In the genomic region with DNA sequence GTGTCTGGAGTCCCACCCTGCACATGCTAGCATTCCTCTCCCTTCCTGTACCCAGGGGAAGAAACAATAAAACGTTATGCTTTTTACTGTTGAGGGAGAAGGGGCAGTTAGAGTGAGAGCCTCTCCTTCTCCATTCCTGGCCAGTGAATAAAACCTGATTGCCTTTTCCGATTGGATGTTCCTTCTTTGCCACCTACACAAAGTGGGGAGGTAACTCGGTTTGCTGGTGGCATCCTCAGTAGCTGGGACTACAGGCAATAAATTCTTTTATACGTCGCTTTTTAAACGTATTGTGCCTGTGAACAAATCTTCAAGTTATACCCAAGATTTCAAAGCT, we compare ENCODE assay signal across 8 cellular contexts. TPM values are rescaled to one million over a fixed set of nuclear protein-coding genes. Genes with fewer than 3 reads are reported as not detected.
DNase-seq lines count a peak whose midpoint lies in the region; ATAC-seq and TF ChIP-seq lines count a peak whose summit lies in the region.

No MANE protein-coding gene starts in this region.

- H4K20me1 ChIP-seq in PC-3 (ENCODE audit: low read length) (no peaks in the 10 kb centered on the region), osteoblast (ENCODE audit: insufficient read depth, low read length) (no peaks in the 10 kb centered on the region)

- H3K4me3 Mint-ChIP-seq in Calu3 (ENCODE audit: low read depth, unreplicated experiment): peak overlapping the region; percentile 78
- peak overlapping the region; percentile 82 for H3K4me3 Mint-ChIP-seq in endodermal cell

- intact Hi-C loops in Calu3 (cut with micrococcal nuclease; ENCODE audit: unreplicated experiment) (no loop called here), PC-3 (cut with micrococcal nuclease) (loop anchor here (1.0 kb wide), 1 partner anchor 28 kb away; no protein-coding TSS in a partner anchor)

- H3K79me2 ChIP-seq in PC-3 (ENCODE audit: low read length) (peaks cover 7% of the 10 kb centered on the region; the same call in 1 of the 2 replicates), osteoblast (ENCODE audit: insufficient read depth, low read length) (peaks cover 3% of the 10 kb centered on the region)

- H2AFZ ChIP-seq in PC-3 (ENCODE audit: low read length): peak overlapping the region; percentile 92
- H2AFZ ChIP-seq in osteoblast (ENCODE audit: low read length): peak overlapping the region; percentile 43

- H3K4me1 ChIP-seq in PC-3 (ENCODE audit: insufficient read depth, low read length) (peaks cover 16% of the 10 kb centered on the region; the same call in 1 of the 2 replicates), endodermal cell (ENCODE audit: control insufficient read depth, insufficient read depth, low read length) (peaks cover 4% of the 10 kb centered on the region), osteoblast (ENCODE audit: insufficient read depth, low read length) (peaks cover 11% of the 10 kb centered on the region)

- no peaks in the 10 kb centered on the region for H3K9me3 ChIP-seq in PC-3 (ENCODE audit: low read length)
- H3K9me3 ChIP-seq in endodermal cell (ENCODE audit: control insufficient read depth, low read length): no peaks in the 10 kb centered on the region
- no peaks in the 10 kb centered on the region for H3K9me3 ChIP-seq in osteoblast (ENCODE audit: low read depth, low read length)

- CTCF ChIA-PET in Calu3 (lab: Charles Lee) (interaction anchor here (0.5 to 1.1 kb wide), 5 partner anchors 11 to 312 kb away, joined by 3 to 5 read pairs (median 3); no protein-coding TSS in a partner anchor), PC-3 (lab: Charles Lee) (no interaction called here)

- H3K9ac ChIP-seq in PC-3 (ENCODE audit: low read length) (peak overlapping the region; percentile 69), endodermal cell (ENCODE audit: extremely low read depth, low read length, poor library complexity, severe bottlenecking) (peak overlapping the region; percentile 45)

- H3K4me2 ChIP-seq in PC-3 (ENCODE audit: low read length) (peak overlapping the region; percentile 87), osteoblast (ENCODE audit: insufficient read depth, low read length) (peak overlapping the region; percentile 73)

- peak overlapping the region; percentile 64 for H3K27ac Mint-ChIP-seq in Calu3 (ENCODE audit: unreplicated experiment)
- peak overlapping the region; percentile 95 for H3K27ac Mint-ChIP-seq in endodermal cell

- H3K9me3 Mint-ChIP-seq in Calu3 (ENCODE audit: low read depth, unreplicated experiment) (no peaks in the 10 kb centered on the region), endodermal cell (no peaks in the 10 kb centered on the region)

- no peak for TF ChIP-seq CTCF in Calu3 (IDR thresholded peaks at IDR 0.05; ENCODE audit: unreplicated experiment)
- TF ChIP-seq CTCF in PC-3 (conservative IDR thresholded peaks at IDR 0.05; ENCODE audit: low read depth, low read length): no peak
- TF ChIP-seq CTCF in endodermal cell (conservative IDR thresholded peaks at IDR 0.05): no peak
- no peak for TF ChIP-seq CTCF in osteoblast (IDR thresholded peaks at IDR 0.05; ENCODE audit: extremely low read depth, low read depth, low read length)

- no peaks in the 10 kb centered on the region for H3K27me3 Mint-ChIP-seq in Calu3 (ENCODE audit: unreplicated experiment)
- H3K27me3 Mint-ChIP-seq in endodermal cell (ENCODE audit: insufficient read depth): peaks cover 7% of the 10 kb centered on the region

- H3K27ac ChIP-seq in PC-3 (ENCODE audit: low read length) (peak overlapping the region; percentile 34), endodermal cell (ENCODE audit: low read depth, low read length) (peak overlapping the region; percentile 61), osteoblast (ENCODE audit: low read depth, low read length) (peak overlapping the region; percentile 57)

- ATAC-seq in PC-3: no peak
- ATAC-seq in GM21515 (IDR thresholded peaks at IDR 0.05; ENCODE audit: unreplicated experiment): no peak
- no peak for ATAC-seq in HG02798 (IDR thresholded peaks at IDR 0.05; ENCODE audit: poor library complexity, unreplicated experiment)

- BruUV-seq in Calu3 (replicated peaks; lab: Mats Ljungman, UMichigan) (TSS peak; percentile 81), PC-3 (replicated peaks; lab: Mats Ljungman, UMichigan) (TSS peak; percentile 99)

- no peaks in the 10 kb centered on the region for H3K9me2 ChIP-seq in PC-3 (replicated peaks; ENCODE audit: low read length)

- H3K36me3 Mint-ChIP-seq in Calu3 (ENCODE audit: insufficient read depth, unreplicated experiment): peaks cover 21% of the 10 kb centered on the region
- peaks cover 15% of the 10 kb centered on the region for H3K36me3 Mint-ChIP-seq in endodermal cell (ENCODE audit: low read depth)

- 69 to 74% methylated on average over 5 to 6 of the region's 6 CpGs for WGBS in endodermal cell (ENCODE audit: insufficient coverage in 1 of 2, insufficient read length in 1 of 2), 2 experiments

- POLR2A ChIA-PET in PC-3 (lab: Charles Lee; ENCODE audit: unreplicated experiment): interaction anchor here (0.5 to 0.6 kb wide), 3 partner anchors 25 to 1326 kb away, joined by 4 to 6 read pairs (median 5); no protein-coding TSS in a partner anchor

- H3K4me3 ChIP-seq in PC-3 (ENCODE audit: low read length) (peak overlapping the region; percentile 88), endodermal cell (ENCODE audit: low read length) (peak overlapping the region; percentile 81), osteoblast (ENCODE audit: insufficient read depth, low read length) (peak overlapping the region; percentile 79)

- H3K4me1 Mint-ChIP-seq in Calu3 (ENCODE audit: low read depth, unreplicated experiment) (no peaks in the 10 kb centered on the region), endodermal cell (peaks cover 25% of the 10 kb centered on the region)

- no peak for DNase-seq in Calu3
- no peak for DNase-seq in PC-3
- no peak for DNase-seq in endodermal cell
- peak; percentile 57 for DNase-seq in osteoblast (ENCODE audit: insufficient read length, low spot score, missing footprints)
- no peak for DNase-seq in NCI-H128 (lab: John Stamatoyannopoulos, UW; ENCODE audit: unreplicated experiment)
- no peak for DNase-seq in pons (ENCODE audit: low spot score)

- H3K36me3 ChIP-seq in PC-3 (ENCODE audit: low read depth, low read length) (no peaks in the 10 kb centered on the region), endodermal cell (ENCODE audit: control insufficient read depth, insufficient read depth, low read length) (peaks cover 4% of the 10 kb centered on the region), osteoblast (ENCODE audit: insufficient read depth, low read length) (no peaks in the 10 kb centered on the region)

- no peaks in the 10 kb centered on the region for H3K27me3 ChIP-seq in PC-3 (ENCODE audit: low read length)
- no peaks in the 10 kb centered on the region for H3K27me3 ChIP-seq in endodermal cell (ENCODE audit: control insufficient read depth, insufficient read depth, low read length, poor library complexity, severe bottlenecking)
- H3K27me3 ChIP-seq in osteoblast (ENCODE audit: insufficient read depth, low read length): no peaks in the 10 kb centered on the region

- H3F3A ChIP-seq in PC-3 (ENCODE audit: low read length, unreplicated experiment): no peaks in the 10 kb centered on the region

RNA-seq across cellular contexts. Expression of a gene that starts 0.7 kb away (rescaled TPM):
- total RNA-seq in Calu3 (2022) (35.6 and 41.1 TPM in 2 replicates), PC-3 (2014; rRNA removed) (82.5 and 103 TPM in 2 replicates), endodermal cell (10 to 100 TPM; 63.1 to 64.8 TPM), osteoblast (41.3 and 50.7 TPM in 2 replicates)
- 58.8 TPM for polyA plus RNA-seq in endodermal cell (2013, experiment 1 of 2)
- polyA plus RNA-seq in endodermal cell (2013, experiment 2 of 2): 56.2 TPM

RNA-seq across cellular contexts. Expression of a gene that starts 13.7 kb away (rescaled TPM):
- 0.94 and 10.4 TPM in 2 replicates for total RNA-seq in Calu3 (2022)
- total RNA-seq in PC-3 (2014; rRNA removed): 0.84 and 1.3 TPM in 2 replicates
- 100 to 1,000 TPM in 1 of 2 donors, 10 to 100 TPM in 1; 50.8 to 147 TPM for total RNA-seq in endodermal cell
- 73.3 TPM for polyA plus RNA-seq in endodermal cell (2013, experiment 1 of 2)
- 80.2 TPM for polyA plus RNA-seq in endodermal cell (2013, experiment 2 of 2)
- 10.1 and 13.8 TPM in 2 replicates for total RNA-seq in osteoblast

RNA-seq across cellular contexts. Expression of a gene that starts 25.1 kb away (rescaled TPM):
- total RNA-seq in Calu3 (2022): not detected in 2 replicates
- total RNA-seq in PC-3 (2014; rRNA removed): not detected in 2 replicates
- 1 to 10 TPM; 2.0 to 3.4 TPM for total RNA-seq in endodermal cell
- 0.78 TPM for polyA plus RNA-seq in endodermal cell (2013, experiment 1 of 2)
- polyA plus RNA-seq in endodermal cell (2013, experiment 2 of 2): 0.83 TPM
- not detected in 2 replicates for total RNA-seq in osteoblast

RNA-seq across cellular contexts. Expression of a gene that starts 29.3 kb away (rescaled TPM):
- total RNA-seq in Calu3 (2022) (0.32 and 0.59 TPM in 2 replicates), PC-3 (2014; rRNA removed) (1.7 and 3.0 TPM in 2 replicates), endodermal cell (1 to 10 TPM; 3.5 to 4.8 TPM), osteoblast (not detected in 2 replicates)
- 2.2 TPM for polyA plus RNA-seq in endodermal cell (2013, experiment 1 of 2)
- 2.0 TPM for polyA plus RNA-seq in endodermal cell (2013, experiment 2 of 2)

RNA-seq across cellular contexts. Expression of a gene that starts 41.6 kb away (rescaled TPM):
- total RNA-seq in Calu3 (2022) (not detected in 2 replicates), PC-3 (2014; rRNA removed) (not detected in 2 replicates), endodermal cell (not detected), osteoblast (not detected in 2 replicates)
- not detected for polyA plus RNA-seq in endodermal cell (2013, experiment 1 of 2)
- polyA plus RNA-seq in endodermal cell (2013, experiment 2 of 2): not detected
